ENCODE assay signal across 17 cellular contexts in genomic region chr5:180099733-180100611, GRCh38.
"Had no signal": no experiment of that assay in that cellular context is flagged by ENCODE, and none has a peak within 500 bp of the region (broad histone marks: within the 10 kb centered on the region; RNA-seq: fewer than 3 reads in every experiment).

No MANE protein-coding gene starts in this region.

- H3K4me3 Mint-ChIP-seq: activated B cell treated with CpG ODN at 0.5 μM for 24 hours; activated naive CD4-positive, alpha-beta T cell treated with anti-CD3 and anti-CD28 coated beads, Interleukin-2, amount 50 U/mL, for 24 hours; effector memory CD8-positive, alpha-beta T cell; stimulated activated naive CD8-positive, alpha-beta T cell treated with anti-CD3 and anti-CD28 coated beads, Interleukin-15, Interleukin-2, amounts not matched to agents 100 ng/mL and 50 ng/mL, for 24 hours had no signal

- FAIRE-seq: TTC549 had no signal

- H3K4me1 ChIP-seq: adrenal gland, parathyroid adenoma, SJSA1, testis had no signal

- H3K4me1 Mint-ChIP-seq: activated B cell treated with CpG ODN at 0.5 μM for 24 hours; activated naive CD4-positive, alpha-beta T cell treated with anti-CD3 and anti-CD28 coated beads, Interleukin-2, amount 50 U/mL, for 24 hours had no signal

- ATAC-seq: effector memory CD8-positive, alpha-beta T cell had no signal

- H3K27ac Mint-ChIP-seq: activated B cell treated with CpG ODN at 0.5 μM for 24 hours; activated naive CD4-positive, alpha-beta T cell treated with anti-CD3 and anti-CD28 coated beads, Interleukin-2, amount 50 U/mL, for 24 hours; effector memory CD8-positive, alpha-beta T cell; stimulated activated naive CD8-positive, alpha-beta T cell treated with anti-CD3 and anti-CD28 coated beads, Interleukin-15, Interleukin-2, amounts not matched to agents 100 ng/mL and 50 ng/mL, for 24 hours had no signal

- H3K9ac ChIP-seq: parathyroid adenoma had no signal

- H3K27ac ChIP-seq: adrenal gland, parathyroid adenoma, SJSA1, testis had no signal

- H3K9me3 Mint-ChIP-seq: activated B cell treated with CpG ODN at 0.5 μM for 24 hours; activated naive CD4-positive, alpha-beta T cell treated with anti-CD3 and anti-CD28 coated beads, Interleukin-2, amount 50 U/mL, for 24 hours; effector memory CD8-positive, alpha-beta T cell; stimulated activated naive CD8-positive, alpha-beta T cell treated with anti-CD3 and anti-CD28 coated beads, Interleukin-15, Interleukin-2, amounts not matched to agents 100 ng/mL and 50 ng/mL, for 24 hours had no signal

- H3K36me3 ChIP-seq: adrenal gland, SJSA1 had no signal

- H3K4me3 ChIP-seq: adrenal gland, lung, SJSA1, testis had no signal

- DNase-seq: activated B cell treated with CpG ODN at 0.5 μM for 24 hours; activated CD4-positive, alpha-beta T cell treated with anti-CD3 and anti-CD28 coated beads, Interleukin-2, amount 50 U/mL, for 1 hour; central memory CD4-positive, alpha-beta T cell; effector memory CD8-positive, alpha-beta T cell; foreskin melanocyte; midbrain; stimulated activated CD4-positive, alpha-beta T cell treated with anti-CD3 and anti-CD28 coated beads, Interleukin-15, amount 100 ng/mL, for 24 hours; stimulated activated CD4-positive, alpha-beta T cell treated with anti-CD3 and anti-CD28 coated beads, Interleukin-4, amount 100 ng/mL, for 24 hours; T-helper 2 cell; testis had no signal

- H3K9me3 ChIP-seq: adrenal gland, testis had no signal
